Comparison of ENCODE assay signal across 1 cellular context in the genomic region with DNA sequence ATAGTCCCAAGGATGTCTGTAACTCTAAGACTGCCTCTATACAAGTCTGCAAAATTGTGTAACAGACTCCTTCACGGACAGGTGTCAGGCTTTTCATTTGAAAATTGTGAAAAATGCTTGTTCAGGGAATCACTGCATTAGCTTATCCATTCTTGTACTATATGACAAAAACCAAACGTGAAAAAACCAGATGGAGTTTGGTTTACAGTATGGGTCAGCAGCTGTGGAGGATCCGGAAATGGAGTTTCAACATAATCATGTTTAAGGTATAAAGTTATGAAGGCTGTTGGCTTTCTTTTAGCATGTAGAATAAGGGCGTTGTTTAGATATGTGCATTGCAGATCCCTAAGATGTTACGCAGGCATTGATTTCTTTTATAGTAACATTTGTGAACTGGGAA.
TF ChIP-seq lines count a peak whose summit lies in the region.

No MANE protein-coding gene starts in this region.

TF ChIP-seq in IMR-90, 13 proteins besides CTCF, POLR2A, EP300 and RAD21:
- no peak for TF ChIP-seq MAFK (IDR thresholded peaks at IDR 0.05; ENCODE audit: low read depth, low read length)
- TF ChIP-seq, protein P1, sequence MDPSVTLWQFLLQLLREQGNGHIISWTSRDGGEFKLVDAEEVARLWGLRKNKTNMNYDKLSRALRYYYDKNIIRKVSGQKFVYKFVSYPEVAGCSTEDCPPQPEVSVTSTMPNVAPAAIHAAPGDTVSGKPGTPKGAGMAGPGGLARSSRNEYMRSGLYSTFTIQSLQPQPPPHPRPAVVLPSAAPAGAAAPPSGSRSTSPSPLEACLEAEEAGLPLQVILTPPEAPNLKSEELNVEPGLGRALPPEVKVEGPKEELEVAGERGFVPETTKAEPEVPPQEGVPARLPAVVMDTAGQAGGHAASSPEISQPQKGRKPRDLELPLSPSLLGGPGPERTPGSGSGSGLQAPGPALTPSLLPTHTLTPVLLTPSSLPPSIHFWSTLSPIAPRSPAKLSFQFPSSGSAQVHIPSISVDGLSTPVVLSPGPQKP (IDR thresholded peaks at IDR 0.05; ENCODE audit: borderline replicate concordance, low read depth, low read length) = no peak
- TF ChIP-seq RFX5 (IDR thresholded peaks at IDR 0.05; ENCODE audit: low read depth, low read length) = no peak
- TF ChIP-seq MXI1 (IDR thresholded peaks at IDR 0.05; ENCODE audit: borderline replicate concordance, low read depth, low read length) = no peak
- no peak for TF ChIP-seq BHLHE40 (IDR thresholded peaks at IDR 0.05; ENCODE audit: low read depth, low read length)
- TF ChIP-seq, protein P2, sequence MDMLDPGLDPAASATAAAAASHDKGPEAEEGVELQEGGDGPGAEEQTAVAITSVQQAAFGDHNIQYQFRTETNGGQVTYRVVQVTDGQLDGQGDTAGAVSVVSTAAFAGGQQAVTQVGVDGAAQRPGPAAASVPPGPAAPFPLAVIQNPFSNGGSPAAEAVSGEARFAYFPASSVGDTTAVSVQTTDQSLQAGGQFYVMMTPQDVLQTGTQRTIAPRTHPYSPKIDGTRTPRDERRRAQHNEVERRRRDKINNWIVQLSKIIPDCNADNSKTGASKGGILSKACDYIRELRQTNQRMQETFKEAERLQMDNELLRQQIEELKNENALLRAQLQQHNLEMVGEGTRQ (IDR thresholded peaks at IDR 0.05; ENCODE audit: low read depth, low read length) = no peak
- no peak for TF ChIP-seq CEBPB (IDR thresholded peaks at IDR 0.05; ENCODE audit: low read depth, low read length)
- no peak for TF ChIP-seq CHD1 (IDR thresholded peaks at IDR 0.05; ENCODE audit: low read depth, low read length)
- TF ChIP-seq MAZ (IDR thresholded peaks at IDR 0.05; ENCODE audit: borderline replicate concordance, low read depth, low read length) = no peak
- no peak for TF ChIP-seq NFE2L2 (IDR thresholded peaks at IDR 0.05; ENCODE audit: low read depth, low read length)
- no peak for TF ChIP-seq RCOR1 (IDR thresholded peaks at IDR 0.05; ENCODE audit: insufficient replicate concordance, low read length)
- TF ChIP-seq FOS (IDR thresholded peaks at IDR 0.05; ENCODE audit: low read depth, low read length) = no peak
- TF ChIP-seq SMC3 (IDR thresholded peaks at IDR 0.05; ENCODE audit: low read depth, low read length) = no peak
